1 cellular context compared by ENCODE assay signal in the genomic region with DNA sequence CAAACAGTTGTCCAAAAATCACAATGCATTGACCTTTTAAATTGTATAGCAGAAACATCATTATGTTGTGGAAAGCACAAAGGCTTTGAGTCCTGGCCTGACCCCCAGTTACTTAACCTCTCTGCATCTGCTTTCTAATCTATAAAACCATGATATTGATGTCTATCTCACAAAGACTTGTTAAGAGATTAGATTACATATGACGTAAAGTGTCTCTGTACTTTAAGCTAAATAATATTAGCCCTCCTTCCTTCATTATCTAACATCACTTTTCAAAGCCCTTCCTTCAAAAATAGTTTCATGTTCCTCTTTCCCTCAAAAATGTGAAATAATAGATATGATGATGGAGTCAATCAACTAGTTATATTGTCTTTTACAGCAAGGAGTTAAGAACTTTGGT.
TF ChIP-seq lines count a peak whose summit lies in the region.

No MANE protein-coding gene starts in this region.

TF ChIP-seq in SK-N-SH, 30 proteins besides CTCF, POLR2A, EP300 and RAD21 (continued from another document):
- TF ChIP-seq, protein P1, sequence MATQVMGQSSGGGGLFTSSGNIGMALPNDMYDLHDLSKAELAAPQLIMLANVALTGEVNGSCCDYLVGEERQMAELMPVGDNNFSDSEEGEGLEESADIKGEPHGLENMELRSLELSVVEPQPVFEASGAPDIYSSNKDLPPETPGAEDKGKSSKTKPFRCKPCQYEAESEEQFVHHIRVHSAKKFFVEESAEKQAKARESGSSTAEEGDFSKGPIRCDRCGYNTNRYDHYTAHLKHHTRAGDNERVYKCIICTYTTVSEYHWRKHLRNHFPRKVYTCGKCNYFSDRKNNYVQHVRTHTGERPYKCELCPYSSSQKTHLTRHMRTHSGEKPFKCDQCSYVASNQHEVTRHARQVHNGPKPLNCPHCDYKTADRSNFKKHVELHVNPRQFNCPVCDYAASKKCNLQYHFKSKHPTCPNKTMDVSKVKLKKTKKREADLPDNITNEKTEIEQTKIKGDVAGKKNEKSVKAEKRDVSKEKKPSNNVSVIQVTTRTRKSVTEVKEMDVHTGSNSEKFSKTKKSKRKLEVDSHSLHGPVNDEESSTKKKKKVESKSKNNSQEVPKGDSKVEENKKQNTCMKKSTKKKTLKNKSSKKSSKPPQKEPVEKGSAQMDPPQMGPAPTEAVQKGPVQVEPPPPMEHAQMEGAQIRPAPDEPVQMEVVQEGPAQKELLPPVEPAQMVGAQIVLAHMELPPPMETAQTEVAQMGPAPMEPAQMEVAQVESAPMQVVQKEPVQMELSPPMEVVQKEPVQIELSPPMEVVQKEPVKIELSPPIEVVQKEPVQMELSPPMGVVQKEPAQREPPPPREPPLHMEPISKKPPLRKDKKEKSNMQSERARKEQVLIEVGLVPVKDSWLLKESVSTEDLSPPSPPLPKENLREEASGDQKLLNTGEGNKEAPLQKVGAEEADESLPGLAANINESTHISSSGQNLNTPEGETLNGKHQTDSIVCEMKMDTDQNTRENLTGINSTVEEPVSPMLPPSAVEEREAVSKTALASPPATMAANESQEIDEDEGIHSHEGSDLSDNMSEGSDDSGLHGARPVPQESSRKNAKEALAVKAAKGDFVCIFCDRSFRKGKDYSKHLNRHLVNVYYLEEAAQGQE (IDR thresholded peaks at IDR 0.05; ENCODE audit: low read depth, low read length) = no peak
- TF ChIP-seq ELF1 (IDR thresholded peaks at IDR 0.05) (no peak), EZH2phosphoT487 (IDR thresholded peaks at IDR 0.05; ENCODE audit: borderline replicate concordance, low read depth) (no peak)
- TF ChIP-seq, protein P2, sequence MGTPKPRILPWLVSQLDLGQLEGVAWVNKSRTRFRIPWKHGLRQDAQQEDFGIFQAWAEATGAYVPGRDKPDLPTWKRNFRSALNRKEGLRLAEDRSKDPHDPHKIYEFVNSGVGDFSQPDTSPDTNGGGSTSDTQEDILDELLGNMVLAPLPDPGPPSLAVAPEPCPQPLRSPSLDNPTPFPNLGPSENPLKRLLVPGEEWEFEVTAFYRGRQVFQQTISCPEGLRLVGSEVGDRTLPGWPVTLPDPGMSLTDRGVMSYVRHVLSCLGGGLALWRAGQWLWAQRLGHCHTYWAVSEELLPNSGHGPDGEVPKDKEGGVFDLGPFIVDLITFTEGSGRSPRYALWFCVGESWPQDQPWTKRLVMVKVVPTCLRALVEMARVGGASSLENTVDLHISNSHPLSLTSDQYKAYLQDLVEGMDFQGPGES (IDR thresholded peaks at IDR 0.05; ENCODE audit: low read depth, low read length) = no peak
